ENCODE assay signal across 14 cellular contexts in the genomic region with DNA sequence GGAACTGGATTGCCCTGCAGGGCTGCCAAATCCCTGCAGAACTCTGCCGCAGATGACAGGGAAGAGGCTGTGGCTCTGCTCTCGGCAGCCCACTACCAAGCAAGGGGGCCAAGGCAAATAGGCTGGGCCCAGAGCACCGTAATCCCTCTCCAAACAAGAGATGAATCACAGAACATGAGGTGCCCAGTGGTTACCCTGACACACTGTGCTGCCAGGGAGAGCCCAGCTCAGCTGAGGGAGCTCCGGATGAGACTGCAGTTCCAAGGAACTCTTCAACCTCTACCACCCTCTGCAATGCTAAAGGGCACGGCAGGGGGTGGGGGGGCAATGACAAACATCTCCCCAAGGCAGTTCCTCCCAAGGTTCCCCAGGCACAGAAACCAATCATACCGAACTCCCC. TPM values are rescaled to one million over a fixed set of nuclear protein-coding genes. Genes with fewer than 3 reads are reported as not detected.
DNase-seq lines count a peak whose midpoint lies in the region; ATAC-seq and TF ChIP-seq lines count a peak whose summit lies in the region.
"Had no signal": no experiment of that assay in that cellular context is flagged by ENCODE, and none has a peak within 500 bp of the region (broad histone marks: within the 10 kb centered on the region; RNA-seq: fewer than 3 reads in every experiment).

No MANE protein-coding gene starts in this region.

- no peaks in the 10 kb centered on the region for H3K27me3 Mint-ChIP-seq in MCF 10A (ENCODE audit: insufficient read depth, unreplicated experiment)
- H3K27me3 Mint-ChIP-seq in stimulated activated memory B cell treated with anti-CD40 and anti-IgM and Interleukin-4, amounts not matched to agents 10 μg/mL and 1 μg/mL and 100 μg/mL, for 72 hours: peaks cover 10% of the 10 kb centered on the region
- H3K27me3 Mint-ChIP-seq in activated CD8-positive, alpha-beta memory T cell treated with anti-CD3 and anti-CD28 coated beads, Interleukin-2, amount 10 ng/mL, durations not matched to agents 7 days and 5 days: no peaks in the 10 kb centered on the region

- intact Hi-C loops in MCF 10A (cut with micrococcal nuclease): loop anchor here (10.0 kb wide), 1 partner anchor 69 kb away; no protein-coding TSS in a partner anchor

- peaks cover 19% of the 10 kb centered on the region for H3K4me1 Mint-ChIP-seq in MCF 10A (ENCODE audit: insufficient read depth, unreplicated experiment)
- no peaks in the 10 kb centered on the region for H3K4me1 Mint-ChIP-seq in stimulated activated memory B cell treated with anti-CD40 and anti-IgM and Interleukin-4, amounts not matched to agents 10 μg/mL and 1 μg/mL and 100 μg/mL, for 72 hours
- no peaks in the 10 kb centered on the region for H3K4me1 Mint-ChIP-seq in activated CD8-positive, alpha-beta memory T cell treated with anti-CD3 and anti-CD28 coated beads, Interleukin-2, amount 10 ng/mL, durations not matched to agents 7 days and 5 days
- H3K4me1 Mint-ChIP-seq: IgD-negative memory B cell had no signal

- peaks cover 21% of the 10 kb centered on the region for H3K36me3 Mint-ChIP-seq in MCF 10A (ENCODE audit: insufficient read depth, unreplicated experiment)
- no peaks in the 10 kb centered on the region for H3K36me3 Mint-ChIP-seq in stimulated activated memory B cell treated with anti-CD40 and anti-IgM and Interleukin-4, amounts not matched to agents 10 μg/mL and 1 μg/mL and 100 μg/mL, for 72 hours
- no peaks in the 10 kb centered on the region for H3K36me3 Mint-ChIP-seq in activated CD8-positive, alpha-beta memory T cell treated with anti-CD3 and anti-CD28 coated beads, Interleukin-2, amount 10 ng/mL, durations not matched to agents 7 days and 5 days
- H3K36me3 Mint-ChIP-seq: IgD-negative memory B cell had no signal

- no peaks in the 10 kb centered on the region for H3K9me3 Mint-ChIP-seq in MCF 10A (ENCODE audit: unreplicated experiment)
- H3K9me3 Mint-ChIP-seq in stimulated activated memory B cell treated with anti-CD40 and anti-IgM and Interleukin-4, amounts not matched to agents 10 μg/mL and 1 μg/mL and 100 μg/mL, for 72 hours: no peaks in the 10 kb centered on the region
- H3K9me3 Mint-ChIP-seq in activated CD8-positive, alpha-beta memory T cell treated with anti-CD3 and anti-CD28 coated beads, Interleukin-2, amount 10 ng/mL, durations not matched to agents 7 days and 5 days (ENCODE audit: low read depth): no peaks in the 10 kb centered on the region
- H3K9me3 Mint-ChIP-seq: IgD-negative memory B cell had no signal

- DNase-seq in DMS53 (lab: John Stamatoyannopoulos, UW): peak; percentile 24
- DNase-seq in DMS53 treated with DMSO at 0.1 percent for 48 hours (lab: John Stamatoyannopoulos, UW; ENCODE audit: unreplicated experiment): no peak
- DNase-seq in MCF 10A (ENCODE audit: unreplicated experiment): peak; percentile 10
- peak; percentile 21 for DNase-seq in iPS-NIHi11 (ENCODE audit: low spot score)
- DNase-seq in activated CD4-positive, alpha-beta T cell treated with anti-CD3 and anti-CD28 coated beads for 48 hours: no peak
- DNase-seq in activated CD8-positive, alpha-beta memory T cell treated with anti-CD3 and anti-CD28 coated beads, Interleukin-2, amount 10 ng/mL, durations not matched to agents 7 days and 5 days: no peak
- DNase-seq: 8988T; amniotic stem cell; Calu3; NK-92 treated with Interleukin-12 subunit alpha and Interleukin-12 subunit beta, amount 100 ng/mL, for 24 hours had no signal

- CTCF ChIA-PET in MCF 10A (lab: Yijun Ruan, JAX): interaction anchor here (1.1 kb wide), 1 partner anchor 12 kb away, joined by 3 read pairs; no protein-coding TSS in a partner anchor
- CTCF ChIA-PET in activated CD8-positive, alpha-beta memory T cell treated with anti-CD3 and anti-CD28 coated beads, Interleukin-2, amount 10 ng/mL, durations not matched to agents 7 days and 5 days (lab: Charles Lee): no interaction called here

- BruUV-seq in MCF 10A (replicated peaks; lab: Mats Ljungman, UMichigan): no TSS peak

- no peak overlapping the region for H3K4me3 Mint-ChIP-seq in MCF 10A (ENCODE audit: unreplicated experiment)
- H3K4me3 Mint-ChIP-seq in stimulated activated memory B cell treated with anti-CD40 and anti-IgM and Interleukin-4, amounts not matched to agents 10 μg/mL and 1 μg/mL and 100 μg/mL, for 72 hours: no peak overlapping the region
- no peak overlapping the region for H3K4me3 Mint-ChIP-seq in activated CD8-positive, alpha-beta memory T cell treated with anti-CD3 and anti-CD28 coated beads, Interleukin-2, amount 10 ng/mL, durations not matched to agents 7 days and 5 days
- H3K4me3 Mint-ChIP-seq: IgD-negative memory B cell had no signal

- POLR2A ChIA-PET in MCF 10A (lab: Yijun Ruan, JAX): interaction anchor here (1.0 to 2.0 kb wide), 7 partner anchors 16 to 87 kb away, joined by 3 to 10 read pairs (median 6); partner anchors contain the start of gene STON2

- peak; percentile 42 for ATAC-seq in stimulated activated memory B cell treated with anti-CD40 and anti-IgM and Interleukin-4, amounts not matched to agents 10 μg/mL and 1 μg/mL and 100 μg/mL, for 72 hours
- ATAC-seq in activated CD8-positive, alpha-beta memory T cell treated with anti-CD3 and anti-CD28 coated beads, Interleukin-2, amount 10 ng/mL, durations not matched to agents 7 days and 5 days: no peak
- ATAC-seq in HG02885 (IDR thresholded peaks at IDR 0.05; ENCODE audit: poor library complexity, unreplicated experiment): no peak
- ATAC-seq: SK-N-SH treated with all-trans-retinoic acid at 6 μM for 48 hours had no signal

- H3K27ac Mint-ChIP-seq in MCF 10A (ENCODE audit: low read depth, unreplicated experiment): peak overlapping the region; percentile 70
- no peak overlapping the region for H3K27ac Mint-ChIP-seq in stimulated activated memory B cell treated with anti-CD40 and anti-IgM and Interleukin-4, amounts not matched to agents 10 μg/mL and 1 μg/mL and 100 μg/mL, for 72 hours
- no peak overlapping the region for H3K27ac Mint-ChIP-seq in activated CD8-positive, alpha-beta memory T cell treated with anti-CD3 and anti-CD28 coated beads, Interleukin-2, amount 10 ng/mL, durations not matched to agents 7 days and 5 days

- no peak for TF ChIP-seq CTCF in MCF 10A (IDR thresholded peaks at IDR 0.05; ENCODE audit: unreplicated experiment)

RNA-seq across cellular contexts. Expression of gene STON2, which starts 33.9 kb away (rescaled TPM):
- total RNA-seq in MCF 10A (2022): 20.9 and 23.5 TPM in 2 replicates
- total RNA-seq in activated CD8-positive, alpha-beta memory T cell treated with anti-CD3 and anti-CD28 coated beads, Interleukin-2, amount 10 ng/mL, durations not matched to agents 7 days and 5 days: under 1 TPM; 0.20 to 0.66 TPM

Comparison
In these comparisons a context has a peak if more than half of its experiments do, and no peak if none do; other contexts are left out.
1. DNase-seq: peak in DMS53 (single experiment), MCF 10A (single experiment) and iPS-NIHi11 (single experiment); none in DMS53 treated with DMSO at 0.1 percent for 48 hours (single experiment), activated CD4-positive, alpha-beta T cell treated with anti-CD3 and anti-CD28 coated beads for 48 hours (single experiment) and activated CD8-positive, alpha-beta memory T cell treated with anti-CD3 and anti-CD28 coated beads, Interleukin-2, amount 10 ng/mL, durations not matched to agents 7 days and 5 days (single experiment).
2. RNA of gene STON2, which starts 33.9 kb away (total RNA-seq): 20.9 to 23.5 TPM in MCF 10A; 0.20 to 0.66 TPM in activated CD8-positive, alpha-beta memory T cell treated with anti-CD3 and anti-CD28 coated beads, Interleukin-2, amount 10 ng/mL, durations not matched to agents 7 days and 5 days; every median in the first group is over 10 times any median in the second.